10 cellular contexts compared by ENCODE assay signal in the genomic region with DNA sequence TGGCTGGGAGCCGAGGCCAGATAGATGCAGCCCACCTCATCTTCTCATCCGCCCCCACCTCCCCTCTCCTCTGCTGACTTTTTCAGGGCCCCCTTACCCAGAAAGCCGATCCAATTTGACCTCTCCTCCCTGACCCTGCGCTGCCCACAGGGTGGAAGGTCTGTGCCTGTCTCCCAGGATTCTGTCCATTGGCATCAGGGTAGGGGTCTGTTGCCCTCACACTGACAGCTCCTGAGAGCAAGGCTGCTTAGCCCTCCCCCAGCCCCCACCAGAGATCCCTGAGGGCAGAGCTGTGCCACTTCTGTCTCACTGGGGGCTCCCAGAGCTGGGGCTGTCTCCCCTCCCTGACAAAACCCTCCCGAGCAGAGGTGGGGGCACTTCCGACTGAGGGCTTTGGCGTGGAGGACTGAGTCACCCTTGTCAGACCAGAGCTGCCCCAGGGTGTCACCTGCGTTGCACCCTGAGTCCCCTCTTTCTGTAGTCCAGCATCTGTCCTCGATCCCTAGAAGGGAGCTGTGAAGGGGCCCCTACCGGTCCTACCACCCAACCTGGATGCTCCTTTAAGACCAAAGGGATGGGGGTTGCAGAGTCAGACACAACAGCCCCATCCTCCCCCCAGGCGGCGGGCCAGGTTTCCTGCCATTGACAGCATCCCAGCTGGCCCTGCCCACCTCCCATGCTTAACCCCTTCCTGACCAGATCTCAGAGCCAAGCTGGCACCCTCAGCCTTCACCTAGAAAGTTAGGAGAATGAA. TPM values are rescaled to one million over a fixed set of nuclear protein-coding genes. Genes with fewer than 3 reads are reported as not detected.
A peak's percentile ranks its signal among the peaks of the same experiment; 100 is the strongest.
DNase-seq lines count a peak whose midpoint lies in the region.
"Had no signal": no experiment of that assay in that cellular context is flagged by ENCODE, and none has a peak within 500 bp of the region (broad histone marks: within the 10 kb centered on the region; RNA-seq: fewer than 3 reads in every experiment).

No MANE protein-coding gene starts in this region.

- H3K9me3 Mint-ChIP-seq in activated CD4-positive, alpha-beta memory T cell treated with anti-CD3 and anti-CD28 coated beads, Interleukin-2, amount 10 ng/mL, durations not matched to agents 7 days and 5 days, result no peaks in the 10 kb centered on the region
- H3K9me3 Mint-ChIP-seq: activated B cell treated with CpG ODN at 0.5 μM for 24 hours had no signal

- H3K27ac Mint-ChIP-seq in activated CD4-positive, alpha-beta memory T cell treated with anti-CD3 and anti-CD28 coated beads, Interleukin-2, amount 10 ng/mL, durations not matched to agents 7 days and 5 days, result no peak overlapping the region
- H3K27ac Mint-ChIP-seq: activated B cell treated with CpG ODN at 0.5 μM for 24 hours had no signal

- CTCF ChIA-PET in activated CD4-positive, alpha-beta memory T cell treated with anti-CD3 and anti-CD28 coated beads, Interleukin-2, amount 10 ng/mL, durations not matched to agents 7 days and 5 days (lab: Charles Lee), result interaction anchor here (1.0 to 3.8 kb wide), 5 partner anchors 9 to 78 kb away, joined by 4 to 16 read pairs (median 10); a partner anchor contains a TSS

- DNase-seq in ELF-1 (ENCODE audit: low read depth, low spot score), result peak; percentile 83
- peak; percentile 78 for DNase-seq in NCI-H82 (lab: John Stamatoyannopoulos, UW)
- peak; percentile 83 for DNase-seq in cardiac septum (ENCODE audit: low spot score)
- DNase-seq in posterior vena cava (ENCODE audit: low spot score), result peak; percentile 84
- no peak for DNase-seq in activated CD4-positive, alpha-beta memory T cell treated with anti-CD3 and anti-CD28 coated beads, Interleukin-2, amount 10 ng/mL, durations not matched to agents 7 days and 5 days
- DNase-seq in GM19238 (ENCODE audit: insufficient read length, low spot score), result no peak
- no peak for DNase-seq in AML-193 (lab: John Stamatoyannopoulos, UW)
- DNase-seq in MV-4-11 (lab: John Stamatoyannopoulos, UW), result no peak
- DNase-seq: activated B cell treated with CpG ODN at 0.5 μM for 24 hours, amniotic stem cell had no signal

- H3K4me1 Mint-ChIP-seq in activated CD4-positive, alpha-beta memory T cell treated with anti-CD3 and anti-CD28 coated beads, Interleukin-2, amount 10 ng/mL, durations not matched to agents 7 days and 5 days, result peaks cover 3% of the 10 kb centered on the region
- H3K4me1 Mint-ChIP-seq: activated B cell treated with CpG ODN at 0.5 μM for 24 hours had no signal

- H3K27me3 Mint-ChIP-seq in activated CD4-positive, alpha-beta memory T cell treated with anti-CD3 and anti-CD28 coated beads, Interleukin-2, amount 10 ng/mL, durations not matched to agents 7 days and 5 days, result peaks cover 59% of the 10 kb centered on the region

- intact Hi-C loops in cardiac septum (cut with DNase I), result no loop called here
- intact Hi-C loops in posterior vena cava (cut with DNase I), result no loop called here

- H3K36me3 Mint-ChIP-seq in activated CD4-positive, alpha-beta memory T cell treated with anti-CD3 and anti-CD28 coated beads, Interleukin-2, amount 10 ng/mL, durations not matched to agents 7 days and 5 days (ENCODE audit: low read depth), result no peaks in the 10 kb centered on the region

- POLR2A ChIA-PET in activated CD4-positive, alpha-beta memory T cell treated with anti-CD3 and anti-CD28 coated beads, Interleukin-2, amount 10 ng/mL, durations not matched to agents 7 days and 5 days (lab: Charles Lee), result interaction anchor here (0.8 kb wide), 1 partner anchor 33 kb away, joined by 3 read pairs; no protein-coding TSS in a partner anchor

- H3K4me3 Mint-ChIP-seq in activated CD4-positive, alpha-beta memory T cell treated with anti-CD3 and anti-CD28 coated beads, Interleukin-2, amount 10 ng/mL, durations not matched to agents 7 days and 5 days, result no peak overlapping the region
- H3K4me3 Mint-ChIP-seq: activated B cell treated with CpG ODN at 0.5 μM for 24 hours had no signal

RNA-seq across cellular contexts. Expression of a gene that starts 2.4 kb away (rescaled TPM):
- total RNA-seq in cardiac septum (3.8 TPM), posterior vena cava (1 to 10 TPM; 4.5 to 4.7 TPM)
- total RNA-seq in activated CD4-positive, alpha-beta memory T cell treated with anti-CD3 and anti-CD28 coated beads, Interleukin-2, amount 10 ng/mL, durations not matched to agents 7 days and 5 days, result not detected
- total RNA-seq: activated B cell treated with CpG ODN at 0.5 μM for 24 hours had no signal

RNA-seq across cellular contexts. Expression of a gene that starts 12.3 kb away (rescaled TPM):
- total RNA-seq in cardiac septum (not detected), posterior vena cava (not detected)
- total RNA-seq in activated CD4-positive, alpha-beta memory T cell treated with anti-CD3 and anti-CD28 coated beads, Interleukin-2, amount 10 ng/mL, durations not matched to agents 7 days and 5 days, result not detected
- total RNA-seq: activated B cell treated with CpG ODN at 0.5 μM for 24 hours had no signal

RNA-seq across cellular contexts. Expression of a gene that starts 13.2 kb away (rescaled TPM):
- total RNA-seq in cardiac septum, result 23.2 TPM
- total RNA-seq in posterior vena cava, result 10 to 100 TPM; 14.9 to 17.6 TPM
- 10 to 100 TPM; 20.3 to 22.9 TPM for total RNA-seq in activated CD4-positive, alpha-beta memory T cell treated with anti-CD3 and anti-CD28 coated beads, Interleukin-2, amount 10 ng/mL, durations not matched to agents 7 days and 5 days

RNA-seq across cellular contexts. Expression of a gene that starts 15.2 kb away (rescaled TPM):
- not detected for total RNA-seq in cardiac septum
- not detected for total RNA-seq in posterior vena cava
- total RNA-seq in activated CD4-positive, alpha-beta memory T cell treated with anti-CD3 and anti-CD28 coated beads, Interleukin-2, amount 10 ng/mL, durations not matched to agents 7 days and 5 days, result not detected
- total RNA-seq: activated B cell treated with CpG ODN at 0.5 μM for 24 hours had no signal

RNA-seq across cellular contexts. Expression of a gene that starts 20.8 kb away (rescaled TPM):
- 2.9 TPM for total RNA-seq in cardiac septum
- total RNA-seq in posterior vena cava, result 1 to 10 TPM in 1 of 2 donors, under 1 TPM in 1; 0.32 to 2.4 TPM
- total RNA-seq in activated CD4-positive, alpha-beta memory T cell treated with anti-CD3 and anti-CD28 coated beads, Interleukin-2, amount 10 ng/mL, durations not matched to agents 7 days and 5 days, result 1 to 10 TPM; 1.8 to 5.3 TPM

Comparison
In these comparisons a context has a peak if more than half of its experiments do, and no peak if none do; other contexts are left out.
1. DNase-seq: peak in ELF-1 (single experiment), NCI-H82 (single experiment), cardiac septum (single experiment) and posterior vena cava (single experiment); none in activated CD4-positive, alpha-beta memory T cell treated with anti-CD3 and anti-CD28 coated beads, Interleukin-2, amount 10 ng/mL, durations not matched to agents 7 days and 5 days (single experiment), GM19238 (single experiment), AML-193 (0 of 2) and MV-4-11 (single experiment).